22 cellular contexts compared by ENCODE assay signal in the genomic region with DNA sequence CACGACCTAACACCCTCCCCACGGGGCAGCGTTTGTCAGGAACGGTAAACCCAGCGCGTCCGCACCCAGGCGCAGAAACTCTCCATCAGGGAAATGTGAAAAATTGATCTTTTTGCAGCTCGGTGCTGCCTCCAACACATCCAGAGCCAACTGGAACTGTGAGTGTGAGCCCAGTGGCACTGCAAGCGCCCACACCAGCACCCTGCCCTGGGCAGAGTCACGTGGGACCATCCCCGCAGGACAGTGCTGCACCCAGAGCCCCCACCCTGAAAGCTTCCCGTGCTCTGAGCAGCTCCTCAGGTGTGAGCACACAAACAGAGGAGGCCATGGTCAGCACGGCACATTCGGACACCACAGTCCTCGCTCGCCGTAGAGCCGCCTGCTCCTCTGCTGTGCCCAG.
"Had no signal": no experiment of that assay in that cellular context is flagged by ENCODE, and none has a peak within 500 bp of the region (broad histone marks: within the 10 kb centered on the region; RNA-seq: fewer than 3 reads in every experiment).

No MANE protein-coding gene starts in this region.

- H3K36me3 ChIP-seq: cardiac muscle cell, tibial nerve had no signal

- H3K9me3 ChIP-seq: body of pancreas had no signal

- H3K4me3 ChIP-seq: body of pancreas, cardiac muscle cell, hepatocyte, tibial nerve had no signal

- H3K27me3 ChIP-seq: body of pancreas, cardiac muscle cell, tibial nerve had no signal

- H3K4me2 ChIP-seq: hepatocyte had no signal

- ATAC-seq: activated CD8-positive, alpha-beta memory T cell treated with anti-CD3 and anti-CD28 coated beads, Interleukin-2, amount 10 ng/mL, durations not matched to agents 7 days and 5 days; body of pancreas; stimulated activated naive CD8-positive, alpha-beta T cell treated with anti-CD3 and anti-CD28 coated beads, Interleukin-15, amount 100 ng/mL, for 72 hours had no signal

- H2AFZ ChIP-seq: hepatocyte had no signal

- DNase-seq: activated CD4-positive, alpha-beta T cell treated with anti-CD3 and anti-CD28 coated beads for 48 hours; activated CD4-positive, CD25-positive, alpha-beta regulatory T cell; activated CD8-positive, alpha-beta memory T cell treated with anti-CD3 and anti-CD28 coated beads, Interleukin-2, amount 10 ng/mL, durations not matched to agents 7 days and 5 days; activated CD8-positive, alpha-beta T cell treated with anti-CD3 and anti-CD28 coated beads for 36 hours; activated effector memory CD4-positive, alpha-beta T cell treated with anti-CD3 and anti-CD28 coated beads, Interleukin-2, amount 50 U/mL, for 16 hours; activated naive CD4-positive, alpha-beta T cell treated with anti-CD3 and anti-CD28 coated beads, Interleukin-2, amount 10 ng/mL, durations not matched to agents 7 days and 5 days; activated T-cell treated with anti-CD3 and anti-CD28 coated beads for 4 hours; anterior cingulate cortex; dermis blood vessel endothelial cell; effector CD8-positive, alpha-beta T cell; erythroblast; foreskin fibroblast; midbrain; nephron progenitor cell; retina; stimulated activated CD4-positive, alpha-beta T cell treated with anti-CD3 and anti-CD28 coated beads, Interleukin-4, amount 100 ng/mL, for 4 hours; stimulated activated naive CD8-positive, alpha-beta T cell treated with anti-CD3 and anti-CD28 coated beads, Interleukin-15, amount 100 ng/mL, for 72 hours had no signal

- H3K79me2 ChIP-seq: hepatocyte had no signal

- H3K4me1 ChIP-seq: body of pancreas, tibial nerve had no signal

- H3K27ac ChIP-seq: body of pancreas, cardiac muscle cell, hepatocyte, tibial nerve had no signal

- FAIRE-seq: urothelium cell line had no signal
